Comparison of ENCODE assay signal across 9 cellular contexts in genomic region chr12:24742378-24742777, GRCh38.
DNase-seq lines count a peak whose midpoint lies in the region; ATAC-seq and TF ChIP-seq lines count a peak whose summit lies in the region.
"Had no signal": no experiment of that assay in that cellular context is flagged by ENCODE, and none has a peak within 500 bp of the region (broad histone marks: within the 10 kb centered on the region; RNA-seq: fewer than 3 reads in every experiment).

No MANE protein-coding gene starts in this region.

- H3K4me1 ChIP-seq in lung (ENCODE audit: control insufficient read depth in 2 of 2, insufficient read depth in 2 of 2, low read length in 2 of 2), result no peaks in the 10 kb centered on the region
- H3K4me1 ChIP-seq: ascending aorta had no signal

- ATAC-seq in GM18873 (IDR thresholded peaks at IDR 0.05; ENCODE audit: low FRiP score, unreplicated experiment), result peak; percentile 89
- ATAC-seq in HG02610 (IDR thresholded peaks at IDR 0.05; ENCODE audit: unreplicated experiment), result peak; percentile 89
- ATAC-seq in lung (ENCODE audit: insufficient read depth, low FRiP score), result peak; percentile 36

- 54 to 58% methylated on average over 5 of the region's 5 CpGs for WGBS in lung, 2 donors

- H3K36me3 ChIP-seq in lung (ENCODE audit: control insufficient read depth in 2 of 2, insufficient read depth in 2 of 2, low read length in 2 of 2), result no peaks in the 10 kb centered on the region
- H3K36me3 ChIP-seq: ascending aorta had no signal

- TF ChIP-seq CTCF in lung (IDR thresholded peaks at IDR 0.05; ENCODE audit: control extremely low read depth, extremely low read depth), result no peak

- H3K27me3 ChIP-seq in lung (ENCODE audit: control insufficient read depth, insufficient read depth), result no peaks in the 10 kb centered on the region
- H3K27me3 ChIP-seq: ascending aorta had no signal

- H3K9me3 ChIP-seq in lung (ENCODE audit: control insufficient read depth in 2 of 2, insufficient read depth in 1 of 2, low read length in 1 of 2), result peaks cover 0 to 3% of the 10 kb centered on the region in 2 donors
- H3K9me3 ChIP-seq: ascending aorta had no signal

- peak; percentile 87 for DNase-seq in NOMO-1 treated with dmso at 0.1 percent for 144 hours (lab: John Stamatoyannopoulos, UW; ENCODE audit: unreplicated experiment)
- DNase-seq in lung (ENCODE audit: low spot score), result no peak
- no peak for DNase-seq in NCI-H524 treated with DMSO at 0.1 percent for 48 hours (lab: John Stamatoyannopoulos, UW)
- no peak for DNase-seq in NCI-H2227 treated with DMSO at 0.1 percent for 48 hours (lab: John Stamatoyannopoulos, UW)
- no peak for DNase-seq in HUDEP-2 (lab: John Stamatoyannopoulos, UW; ENCODE audit: unreplicated experiment in 76 of 76)
- DNase-seq in NCI-H1092 treated with DMSO at 0.1 percent for 48 hours (lab: John Stamatoyannopoulos, UW), result no peak

- no peak overlapping the region for H3K27ac ChIP-seq in lung (ENCODE audit: low read depth in 1 of 2, low read length in 1 of 2)
- H3K27ac ChIP-seq: ascending aorta had no signal

- no peak overlapping the region for H3K4me3 ChIP-seq in lung
- H3K4me3 ChIP-seq: ascending aorta had no signal

Comparison
In these comparisons a context has a peak if more than half of its experiments do, and no peak if none do; other contexts are left out.
1. ATAC-seq: peak in every context shown above with its lines; median percentile 89 in GM18873; 89 in HG02610; 36 in lung.